Comparison of ENCODE assay signal across 1 cellular context in genomic region chr5:61394793-61395192, GRCh38.
TF ChIP-seq lines count a peak whose summit lies in the region.

No MANE protein-coding gene starts in this region.

TF ChIP-seq in A549, 52 proteins besides CTCF, POLR2A, EP300 and RAD21 (continued from another document):
- TF ChIP-seq E2F6 (IDR thresholded peaks at IDR 0.05; ENCODE audit: borderline replicate concordance, low read depth) (no peak), CHD4 (IDR thresholded peaks at IDR 0.05; ENCODE audit: borderline replicate concordance) (no peak), HDAC2 (IDR thresholded peaks at IDR 0.05) (no peak), RFX5 (IDR thresholded peaks at IDR 0.05) (no peak), JUNB (IDR thresholded peaks at IDR 0.05) (no peak), HES2 (IDR thresholded peaks at IDR 0.05) (no peak), EHMT2 (IDR thresholded peaks at IDR 0.05; ENCODE audit: low read depth) (no peak), HOXA7 (CRISPR knock-in tag; IDR thresholded peaks at IDR 0.05) (no peak), MYC (IDR thresholded peaks at IDR 0.05; ENCODE audit: borderline replicate concordance, low read length) (no peak), MAFK (IDR thresholded peaks at IDR 0.05; ENCODE audit: partially characterized antibody) (no peak), ESRRA (IDR thresholded peaks at IDR 0.05; ENCODE audit: borderline replicate concordance, low read length) (no peak), RARB (CRISPR knock-in tag; IDR thresholded peaks at IDR 0.05) (no peak), NR3C1 (IDR thresholded peaks at IDR 0.05) (no peak), RCOR1 (IDR thresholded peaks at IDR 0.05; ENCODE audit: low read depth, low read length) (no peak), FOSL2 (IDR thresholded peaks at IDR 0.05) (no peak), FOSL2 (CRISPR knock-in tag; IDR thresholded peaks at IDR 0.05) (no peak), JUN (IDR thresholded peaks at IDR 0.05) (no peak)
TF ChIP-seq in A549: peak in this region for 0.
